11 cellular contexts compared by ENCODE assay signal in genomic region chr19:54207193-54207592, GRCh38. TPM values are rescaled to one million over a fixed set of nuclear protein-coding genes. Genes with fewer than 3 reads are reported as not detected.
DNase-seq lines count a peak whose midpoint lies in the region; ATAC-seq and TF ChIP-seq lines count a peak whose summit lies in the region.
"Not testable (repeated sequence)": the region's sequence is repeated elsewhere in the genome, so short reads cannot be mapped to it uniquely, and the experiment has no call there.
"Had no signal": no experiment of that assay in that cellular context is flagged by ENCODE, and none has a peak within 500 bp of the region (broad histone marks: within the 10 kb centered on the region; RNA-seq: fewer than 3 reads in every experiment).

No MANE protein-coding gene starts in this region.

- H3K27me3 ChIP-seq in BLaER1; duodenal mucosa (ENCODE audit: control insufficient read depth in 1 of 2, insufficient read depth in 2 of 2, low read length in 2 of 2); lower lobe of right lung (ENCODE audit: low read depth): not testable (repeated sequence)

- TF ChIP-seq CTCF in lower lobe of right lung (IDR thresholded peaks at IDR 0.05): not testable (repeated sequence)

- ATAC-seq in T-helper 17 cell, lower lobe of right lung: not testable (repeated sequence)

- peaks cover 10% of the 10 kb centered on the region for H3K36me3 Mint-ChIP-seq in T-helper 17 cell (ENCODE audit: low read depth)
- peaks cover 36% of the 10 kb centered on the region for H3K36me3 Mint-ChIP-seq in activated naive CD4-positive, alpha-beta T cell treated with anti-CD3 and anti-CD28 coated beads, Interleukin-2, amount 50 U/mL, for 24 hours

- not testable (repeated sequence) for H3K4me3 ChIP-seq in BLaER1
- H3K4me3 ChIP-seq in duodenal mucosa (ENCODE audit: low read depth in 1 of 2, low read length in 2 of 2) (peak overlapping the region in 1 of 2 donors; percentile 37), lower lobe of right lung (peak overlapping the region; percentile 37), skin epidermis (peak overlapping the region in 1 of 7 experiments; percentile 11)

- peaks cover 93% of the 10 kb centered on the region for H3K36me3 ChIP-seq in BLaER1
- peaks cover 34 to 67% of the 10 kb centered on the region in 2 donors for H3K36me3 ChIP-seq in duodenal mucosa (ENCODE audit: control insufficient read depth in 1 of 2, insufficient read depth in 2 of 2, low read length in 2 of 2)
- H3K36me3 ChIP-seq in lower lobe of right lung: peaks cover 61% of the 10 kb centered on the region

- not testable (repeated sequence) for H3K9me3 Mint-ChIP-seq in activated naive CD4-positive, alpha-beta T cell treated with anti-CD3 and anti-CD28 coated beads, Interleukin-2, amount 50 U/mL, for 24 hours

- not testable (repeated sequence) for H3K27ac ChIP-seq in BLaER1
- peak overlapping the region; percentile 53 for H3K27ac ChIP-seq in duodenal mucosa (ENCODE audit: low read depth, low read length)
- peak overlapping the region; percentile 86 for H3K27ac ChIP-seq in lower lobe of right lung
- peak overlapping the region in 20 of 21 experiments; percentile 12 to 87 (median 62) for H3K27ac ChIP-seq in skin epidermis

- not testable (repeated sequence) for H3K27me3 Mint-ChIP-seq in T-helper 17 cell; activated naive CD4-positive, alpha-beta T cell treated with anti-CD3 and anti-CD28 coated beads, Interleukin-2, amount 50 U/mL, for 24 hours

- peaks cover 100% of the 10 kb centered on the region for H4K20me1 ChIP-seq in BLaER1

- not testable (repeated sequence) for H3K9me3 ChIP-seq in BLaER1; T-helper 17 cell (ENCODE audit: control insufficient read depth, low read length, poor library complexity, severe bottlenecking); duodenal mucosa (ENCODE audit: control insufficient read depth in 1 of 2, low read length in 2 of 2); lower lobe of right lung

- not testable (repeated sequence) for DNase-seq in T-helper 17 cell
- DNase-seq in lower lobe of right lung: peak; percentile 69

- H3K4me1 Mint-ChIP-seq in T-helper 17 cell: peaks cover 58% of the 10 kb centered on the region
- peaks cover 90% of the 10 kb centered on the region for H3K4me1 Mint-ChIP-seq in activated naive CD4-positive, alpha-beta T cell treated with anti-CD3 and anti-CD28 coated beads, Interleukin-2, amount 50 U/mL, for 24 hours

- H3K27ac Mint-ChIP-seq in T-helper 17 cell: peak overlapping the region; percentile 95
- peak overlapping the region; percentile 85 for H3K27ac Mint-ChIP-seq in activated naive CD4-positive, alpha-beta T cell treated with anti-CD3 and anti-CD28 coated beads, Interleukin-2, amount 50 U/mL, for 24 hours

- H3K9ac ChIP-seq in BLaER1: peak overlapping the region; percentile 51
- peak overlapping the region; percentile 33 to 41 for H3K9ac ChIP-seq in duodenal mucosa (ENCODE audit: low read depth in 1 of 2, low read length in 2 of 2)

- intact Hi-C loops in lower lobe of right lung (cut with DNase I): not testable (repeated sequence)

- H3K4me1 ChIP-seq in BLaER1 (peaks cover 96% of the 10 kb centered on the region), duodenal mucosa (ENCODE audit: control insufficient read depth in 1 of 2, insufficient read depth in 2 of 2, low read length in 2 of 2) (peaks cover 77 to 92% of the 10 kb centered on the region in 2 donors), lower lobe of right lung (peaks cover 94% of the 10 kb centered on the region)

- peak overlapping the region; percentile 97 for H3K4me2 ChIP-seq in BLaER1

- peak overlapping the region; percentile 28 for H3K4me3 Mint-ChIP-seq in T-helper 17 cell
- H3K4me3 Mint-ChIP-seq in activated naive CD4-positive, alpha-beta T cell treated with anti-CD3 and anti-CD28 coated beads, Interleukin-2, amount 50 U/mL, for 24 hours: peak overlapping the region; percentile 81

RNA-seq across cellular contexts. Expression of gene RPS9, which starts 6.5 kb away (rescaled TPM):
- total RNA-seq in T-helper 17 cell (1,000 to 10,000 TPM; 1,676 to 1,883 TPM), lower lobe of right lung (1,086 TPM)

RNA-seq across cellular contexts. Expression of gene LILRB3, which starts 15.6 kb away (rescaled TPM):
- 1 to 10 TPM; 5.2 to 6.2 TPM for total RNA-seq in T-helper 17 cell
- total RNA-seq in lower lobe of right lung: 85.6 TPM
- total RNA-seq: A172, endothelial cell of umbilical vein, glomerular endothelial cell, H4, pulmonary artery endothelial cell had no signal

RNA-seq across cellular contexts. Expression of gene TSEN34, which starts 16.1 kb away (rescaled TPM):
- 1 to 10 TPM; 8.1 to 8.9 TPM for total RNA-seq in T-helper 17 cell
- 33.8 TPM for total RNA-seq in lower lobe of right lung

RNA-seq across cellular contexts. Expression of gene MBOAT7, which starts 17.8 kb away (rescaled TPM):
- total RNA-seq in T-helper 17 cell: 10 to 100 TPM; 18.4 to 24.5 TPM
- 65.5 TPM for total RNA-seq in lower lobe of right lung

RNA-seq across cellular contexts. Expression of gene TMC4, which starts 34.2 kb away (rescaled TPM):
- total RNA-seq in T-helper 17 cell (1 to 10 TPM; 1.3 to 3.1 TPM), lower lobe of right lung (57.6 TPM)
- total RNA-seq: A172, glomerular endothelial cell, H4 had no signal

Comparison
In these comparisons a context has a peak if more than half of its experiments do, and no peak if none do; other contexts are left out.
1. RNA of gene LILRB3, which starts 15.6 kb away (total RNA-seq): 85.6 TPM in lower lobe of right lung (single experiment); 5.2 to 6.2 TPM in T-helper 17 cell; every median in the first group is over 10 times any median in the second.